ENCODE assay signal across 3 cellular contexts in the genomic region with DNA sequence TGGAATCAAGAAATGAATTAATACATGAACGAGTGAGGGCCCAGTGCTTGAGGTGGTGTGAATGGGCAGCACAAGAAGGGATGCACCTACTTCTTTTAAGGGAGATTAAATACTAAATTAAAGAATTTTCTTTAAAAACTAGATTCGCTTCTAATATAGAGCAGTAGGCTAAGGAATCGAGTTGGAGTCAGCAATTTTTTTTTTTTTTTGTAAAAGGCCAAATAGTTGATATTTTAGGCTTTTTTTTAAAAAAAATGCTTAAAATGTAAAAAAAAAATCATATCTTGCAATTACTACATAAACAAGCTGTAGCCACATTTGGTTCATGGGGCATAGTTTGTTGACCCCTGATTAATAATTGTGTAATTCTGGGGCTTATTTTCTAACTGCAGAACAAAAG.
TF ChIP-seq lines count a peak whose summit lies in the region.

No MANE protein-coding gene starts in this region.

TF ChIP-seq in A549, 52 proteins besides CTCF, POLR2A, EP300 and RAD21:
- TF ChIP-seq BHLHE40 (IDR thresholded peaks at IDR 0.05; ENCODE audit: low read depth, low read length) (no peak), MAFK (IDR thresholded peaks at IDR 0.05; ENCODE audit: partially characterized antibody) (peak; percentile 50)

TF ChIP-seq in HCT116, 20 proteins besides CTCF, POLR2A, EP300 and RAD21:
- TF ChIP-seq EZH2phosphoT487 (IDR thresholded peaks at IDR 0.05; ENCODE audit: borderline replicate concordance) (no peak), FOSL1 (IDR thresholded peaks at IDR 0.05; ENCODE audit: low read depth) (no peak), TCF7L2 (IDR thresholded peaks at IDR 0.05; ENCODE audit: borderline replicate concordance, extremely low read depth, insufficient read depth, insufficient read length) (no peak), YY1 (IDR thresholded peaks at IDR 0.05; ENCODE audit: extremely low read depth, insufficient replicate concordance, low read depth, low read length) (no peak), POLR2AphosphoS5 (IDR thresholded peaks at IDR 0.05; ENCODE audit: low read depth, low read length) (no peak), JUND (IDR thresholded peaks at IDR 0.05) (no peak)
- TF ChIP-seq, protein P1, sequence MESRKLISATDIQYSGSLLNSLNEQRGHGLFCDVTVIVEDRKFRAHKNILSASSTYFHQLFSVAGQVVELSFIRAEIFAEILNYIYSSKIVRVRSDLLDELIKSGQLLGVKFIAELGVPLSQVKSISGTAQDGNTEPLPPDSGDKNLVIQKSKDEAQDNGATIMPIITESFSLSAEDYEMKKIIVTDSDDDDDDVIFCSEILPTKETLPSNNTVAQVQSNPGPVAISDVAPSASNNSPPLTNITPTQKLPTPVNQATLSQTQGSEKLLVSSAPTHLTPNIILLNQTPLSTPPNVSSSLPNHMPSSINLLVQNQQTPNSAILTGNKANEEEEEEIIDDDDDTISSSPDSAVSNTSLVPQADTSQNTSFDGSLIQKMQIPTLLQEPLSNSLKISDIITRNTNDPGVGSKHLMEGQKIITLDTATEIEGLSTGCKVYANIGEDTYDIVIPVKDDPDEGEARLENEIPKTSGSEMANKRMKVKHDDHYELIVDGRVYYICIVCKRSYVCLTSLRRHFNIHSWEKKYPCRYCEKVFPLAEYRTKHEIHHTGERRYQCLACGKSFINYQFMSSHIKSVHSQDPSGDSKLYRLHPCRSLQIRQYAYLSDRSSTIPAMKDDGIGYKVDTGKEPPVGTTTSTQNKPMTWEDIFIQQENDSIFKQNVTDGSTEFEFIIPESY (IDR thresholded peaks at IDR 0.05; ENCODE audit: extremely low read depth, insufficient replicate concordance, low read length) = no peak

TF ChIP-seq in HepG2, 621 proteins besides CTCF, POLR2A, EP300 and RAD21:
- TF ChIP-seq PAX8 (CRISPR knock-in tag; IDR thresholded peaks at IDR 0.05; ENCODE audit: borderline replicate concordance) = no peak
- TF ChIP-seq KLF11 (CRISPR knock-in tag; IDR thresholded peaks at IDR 0.05) = no peak
- peak; percentile 32 to 68; a peak in 3 of 4 replicates for TF ChIP-seq MAFK (conservative IDR thresholded peaks at IDR 0.05 in 1 of 2, IDR thresholded peaks at IDR 0.05 in 1 of 2; ENCODE audit: low read length in 2 of 2)
- TF ChIP-seq, protein P2, sequence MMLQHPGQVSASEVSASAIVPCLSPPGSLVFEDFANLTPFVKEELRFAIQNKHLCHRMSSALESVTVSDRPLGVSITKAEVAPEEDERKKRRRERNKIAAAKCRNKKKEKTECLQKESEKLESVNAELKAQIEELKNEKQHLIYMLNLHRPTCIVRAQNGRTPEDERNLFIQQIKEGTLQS (CRISPR knock-in tag; IDR thresholded peaks at IDR 0.05) = no peak
- TF ChIP-seq ZNF296 (CRISPR knock-in tag; conservative IDR thresholded peaks at IDR 0.05) = no peak
- no peak for TF ChIP-seq MTF1 (CRISPR knock-in tag; IDR thresholded peaks at IDR 0.05)
- no peak for TF ChIP-seq POGZ (CRISPR knock-in tag; IDR thresholded peaks at IDR 0.05)
- TF ChIP-seq, protein P3, sequence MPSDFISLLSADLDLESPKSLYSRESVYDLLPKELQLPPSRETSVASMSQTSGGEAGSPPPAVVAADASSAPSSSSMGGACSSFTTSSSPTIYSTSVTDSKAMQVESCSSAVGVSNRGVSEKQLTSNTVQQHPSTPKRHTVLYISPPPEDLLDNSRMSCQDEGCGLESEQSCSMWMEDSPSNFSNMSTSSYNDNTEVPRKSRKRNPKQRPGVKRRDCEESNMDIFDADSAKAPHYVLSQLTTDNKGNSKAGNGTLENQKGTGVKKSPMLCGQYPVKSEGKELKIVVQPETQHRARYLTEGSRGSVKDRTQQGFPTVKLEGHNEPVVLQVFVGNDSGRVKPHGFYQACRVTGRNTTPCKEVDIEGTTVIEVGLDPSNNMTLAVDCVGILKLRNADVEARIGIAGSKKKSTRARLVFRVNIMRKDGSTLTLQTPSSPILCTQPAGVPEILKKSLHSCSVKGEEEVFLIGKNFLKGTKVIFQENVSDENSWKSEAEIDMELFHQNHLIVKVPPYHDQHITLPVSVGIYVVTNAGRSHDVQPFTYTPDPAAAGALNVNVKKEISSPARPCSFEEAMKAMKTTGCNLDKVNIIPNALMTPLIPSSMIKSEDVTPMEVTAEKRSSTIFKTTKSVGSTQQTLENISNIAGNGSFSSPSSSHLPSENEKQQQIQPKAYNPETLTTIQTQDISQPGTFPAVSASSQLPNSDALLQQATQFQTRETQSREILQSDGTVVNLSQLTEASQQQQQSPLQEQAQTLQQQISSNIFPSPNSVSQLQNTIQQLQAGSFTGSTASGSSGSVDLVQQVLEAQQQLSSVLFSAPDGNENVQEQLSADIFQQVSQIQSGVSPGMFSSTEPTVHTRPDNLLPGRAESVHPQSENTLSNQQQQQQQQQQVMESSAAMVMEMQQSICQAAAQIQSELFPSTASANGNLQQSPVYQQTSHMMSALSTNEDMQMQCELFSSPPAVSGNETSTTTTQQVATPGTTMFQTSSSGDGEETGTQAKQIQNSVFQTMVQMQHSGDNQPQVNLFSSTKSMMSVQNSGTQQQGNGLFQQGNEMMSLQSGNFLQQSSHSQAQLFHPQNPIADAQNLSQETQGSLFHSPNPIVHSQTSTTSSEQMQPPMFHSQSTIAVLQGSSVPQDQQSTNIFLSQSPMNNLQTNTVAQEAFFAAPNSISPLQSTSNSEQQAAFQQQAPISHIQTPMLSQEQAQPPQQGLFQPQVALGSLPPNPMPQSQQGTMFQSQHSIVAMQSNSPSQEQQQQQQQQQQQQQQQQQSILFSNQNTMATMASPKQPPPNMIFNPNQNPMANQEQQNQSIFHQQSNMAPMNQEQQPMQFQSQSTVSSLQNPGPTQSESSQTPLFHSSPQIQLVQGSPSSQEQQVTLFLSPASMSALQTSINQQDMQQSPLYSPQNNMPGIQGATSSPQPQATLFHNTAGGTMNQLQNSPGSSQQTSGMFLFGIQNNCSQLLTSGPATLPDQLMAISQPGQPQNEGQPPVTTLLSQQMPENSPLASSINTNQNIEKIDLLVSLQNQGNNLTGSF (CRISPR knock-in tag; IDR thresholded peaks at IDR 0.05) = no peak
- no peak for TF ChIP-seq SP5 (CRISPR knock-in tag; IDR thresholded peaks at IDR 0.05; ENCODE audit: borderline replicate concordance, low read depth)
- no peak for TF ChIP-seq ZFY (CRISPR knock-in tag; IDR thresholded peaks at IDR 0.05)
- TF ChIP-seq MAFF (IDR thresholded peaks at IDR 0.05; ENCODE audit: low read depth, low read length) = peak; percentile 34; the same call in 1 of the 2 replicates
